Comparison of ENCODE assay signal across 19 cellular contexts in the genomic region with DNA sequence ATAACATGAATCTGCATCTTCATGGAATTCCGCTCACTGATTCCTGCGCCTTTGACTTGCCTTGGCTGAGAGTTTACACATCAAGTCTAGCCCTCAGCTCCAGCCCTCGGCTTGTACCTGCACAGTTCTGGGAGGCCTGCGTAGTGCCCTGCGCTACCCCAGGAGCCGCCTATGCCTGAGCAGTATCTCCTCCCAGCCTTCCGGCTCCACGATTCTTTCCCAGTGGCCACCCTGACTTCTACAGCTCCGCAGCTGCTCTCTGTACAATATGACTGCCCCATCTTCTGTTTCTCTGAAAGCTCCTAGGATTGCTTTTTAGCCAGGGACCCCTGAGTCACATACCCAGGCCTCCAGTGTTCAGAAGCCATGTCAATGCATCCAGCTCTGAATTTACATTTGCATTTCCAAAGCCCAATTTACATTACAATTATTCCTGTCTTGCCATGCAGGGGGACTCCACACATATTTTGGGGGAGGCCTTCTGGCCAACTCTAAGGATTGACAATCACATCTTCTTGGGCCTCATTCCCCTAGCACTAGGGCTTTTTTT.
"Had no signal": no experiment of that assay in that cellular context is flagged by ENCODE, and none has a peak within 500 bp of the region (broad histone marks: within the 10 kb centered on the region; RNA-seq: fewer than 3 reads in every experiment).

No MANE protein-coding gene starts in this region.

- H3K36me3 ChIP-seq: brain microvascular endothelial cell, left ventricle myocardium inferior, prostate gland, suprapubic skin had no signal

- H3K27ac ChIP-seq: brain microvascular endothelial cell, left ventricle myocardium inferior, prostate gland, suprapubic skin had no signal

- H3K4me3 ChIP-seq: left ventricle myocardium inferior, prostate gland, suprapubic skin had no signal

- H3K27me3 ChIP-seq: brain microvascular endothelial cell, suprapubic skin had no signal

- ATAC-seq: activated CD4-positive, alpha-beta T cell treated with anti-CD3 and anti-CD28 coated beads for 36 hours; activated T-cell treated with anti-CD3 and anti-CD28 coated beads, Interleukin-2, amount 50 U/mL, for 72 hours; natural killer cell treated with Interleukin-12 subunit alpha and Interleukin-12 subunit beta and Interleukin-15 and Interleukin-18, amount 100 ng/mL, for 72 hours; right cardiac atrium had no signal

- H3K9me3 ChIP-seq: left ventricle myocardium inferior, prostate gland, suprapubic skin had no signal

- H3K4me1 ChIP-seq: prostate gland had no signal

- DNase-seq: activated CD4-positive, alpha-beta memory T cell treated with anti-CD3 and anti-CD28 coated beads, Interleukin-2, amount 10 ng/mL, durations not matched to agents 7 days and 5 days; activated CD4-positive, alpha-beta T cell treated with anti-CD3 and anti-CD28 coated beads for 36 hours; activated CD8-positive, alpha-beta memory T cell treated with anti-CD3 and anti-CD28 coated beads, Interleukin-2, amount 50 U/mL, for 48 hours; activated naive CD8-positive, alpha-beta T cell treated with anti-CD3 and anti-CD28 coated beads, Interleukin-2, amount 10 ng/mL, durations not matched to agents 7 days and 5 days; activated T-cell treated with anti-CD3 and anti-CD28 coated beads, Interleukin-2, amount 50 U/mL, for 72 hours; brain microvascular endothelial cell; cerebellar nuclear complex; effector memory CD4-positive, alpha-beta T cell; left ventricle myocardium inferior; occipital lobe; right cardiac atrium; small intestine; stimulated activated CD4-positive, alpha-beta T cell treated with anti-CD3 and anti-CD28 coated beads, Interleukin-4, amount 100 ng/mL, for 4 hours; stimulated activated CD8-positive, alpha-beta memory T cell treated with anti-CD3 and anti-CD28 coated beads, Interleukin-4, amount 100 ng/mL, for 48 hours; stimulated activated naive CD4-positive, alpha-beta T cell treated with Interleukin-2 at 50 U/mL for 16 hours; trophoblast cell had no signal
